11 cellular contexts compared by ENCODE assay signal in the genomic region with DNA sequence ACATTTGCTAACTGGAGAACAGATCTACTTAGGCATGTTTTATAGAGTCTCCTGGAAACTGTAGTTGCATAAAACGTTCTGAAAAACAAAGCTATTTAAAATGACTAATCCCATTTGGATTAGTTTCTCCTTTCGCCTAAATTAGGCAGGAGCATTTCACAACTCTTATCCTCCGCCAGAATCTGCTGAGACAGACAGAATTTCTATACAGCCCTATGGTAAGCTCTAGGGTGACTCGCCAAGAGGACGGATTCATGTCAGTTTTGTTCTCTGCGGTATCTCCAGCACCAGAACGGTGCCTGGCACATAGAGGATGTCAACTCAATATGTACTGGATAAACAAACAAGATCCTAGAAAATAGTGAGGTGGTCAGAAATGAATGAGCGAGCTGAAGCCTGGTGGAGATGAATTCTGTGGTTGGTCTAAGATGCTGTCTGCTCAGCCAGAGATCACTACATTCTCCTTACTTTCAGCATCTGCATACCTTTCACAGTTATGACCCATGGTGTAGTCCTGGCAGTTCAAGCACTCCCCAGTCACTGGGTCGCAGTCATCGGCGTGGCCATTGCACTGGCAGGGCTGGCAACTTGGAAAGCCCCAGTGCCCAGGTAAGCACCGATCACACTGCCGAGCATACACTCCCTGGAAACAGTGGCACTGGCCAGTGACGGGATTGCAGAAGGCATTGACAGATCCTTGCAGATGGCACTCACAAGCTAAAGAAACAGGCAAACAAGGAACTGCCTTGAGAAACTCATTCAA. TPM values are rescaled to one million over a fixed set of nuclear protein-coding genes. Genes with fewer than 3 reads are reported as not detected.
A peak's percentile ranks its signal among the peaks of the same experiment; 100 is the strongest.
DNase-seq lines count a peak whose midpoint lies in the region; ATAC-seq and TF ChIP-seq lines count a peak whose summit lies in the region.
"Had no signal": no experiment of that assay in that cellular context is flagged by ENCODE, and none has a peak within 500 bp of the region (broad histone marks: within the 10 kb centered on the region; RNA-seq: fewer than 3 reads in every experiment).

No MANE protein-coding gene starts in this region.

- H3K4me3 ChIP-seq in MG63: no peak overlapping the region
- H3K4me3 ChIP-seq in lower lobe of right lung: no peak overlapping the region
- H3K4me3 ChIP-seq in upper lobe of left lung: no peak overlapping the region

- H3K27ac ChIP-seq in caudate nucleus (ENCODE audit: low read depth, low read length) (peak overlapping the region; percentile 82), lower lobe of right lung (no peak overlapping the region), upper lobe of left lung (peak overlapping the region in 3 of 4 donors; percentile 9 to 64 (median 44))

- intact Hi-C loops in lower lobe of right lung (cut with DNase I): no loop called here

- no peaks in the 10 kb centered on the region for H3K27me3 ChIP-seq in MG63
- H3K27me3 ChIP-seq in lower lobe of right lung (ENCODE audit: low read depth): no peaks in the 10 kb centered on the region
- H3K27me3 ChIP-seq in upper lobe of left lung: no peaks in the 10 kb centered on the region

- no peak for TF ChIP-seq CTCF in lower lobe of right lung (IDR thresholded peaks at IDR 0.05)
- TF ChIP-seq CTCF in upper lobe of left lung (IDR thresholded peaks at IDR 0.05): no peak

- ATAC-seq in lower lobe of right lung (peak; percentile 67 to 73), upper lobe of left lung (ENCODE audit: low FRiP score in 2 of 2) (peak; percentile 40 to 85), HG02759 (IDR thresholded peaks at IDR 0.05; ENCODE audit: unreplicated experiment) (no peak), HG02938 (IDR thresholded peaks at IDR 0.05; ENCODE audit: unreplicated experiment) (no peak), HG03442 (IDR thresholded peaks at IDR 0.05; ENCODE audit: unreplicated experiment) (no peak), GM18498 (IDR thresholded peaks at IDR 0.05; ENCODE audit: unreplicated experiment) (no peak)

- no peak for TF ChIP-seq POLR2A in upper lobe of left lung (IDR thresholded peaks at IDR 0.05)

- TF ChIP-seq EP300 in upper lobe of left lung (IDR thresholded peaks at IDR 0.05): no peak

- H3K9me3 ChIP-seq in MG63 (no peaks in the 10 kb centered on the region), lower lobe of right lung (no peaks in the 10 kb centered on the region), upper lobe of left lung (no peaks in the 10 kb centered on the region)

- peaks cover 3% of the 10 kb centered on the region for H3K36me3 ChIP-seq in MG63
- peaks cover 79% of the 10 kb centered on the region for H3K36me3 ChIP-seq in lower lobe of right lung
- H3K36me3 ChIP-seq in upper lobe of left lung: peaks cover 0 to 33% (median 1%) of the 10 kb centered on the region in 4 donors

- peaks cover 12% of the 10 kb centered on the region for H3K4me1 ChIP-seq in lower lobe of right lung
- peaks cover 0 to 6% (median 4%) of the 10 kb centered on the region in 4 donors for H3K4me1 ChIP-seq in upper lobe of left lung

- DNase-seq in MG63 (peak; percentile 42), caudate nucleus (lab: John Stamatoyannopoulos, UW) (peak in 5 of 61 donors; percentile 21 to 30 (median 26)), lower lobe of right lung (no peak), upper lobe of left lung (peak in 1 of 2 donors; percentile 20)
- DNase-seq: activated naive CD4-positive, alpha-beta T cell; endodermal cell; stimulated activated naive CD4-positive, alpha-beta T cell treated with Interleukin-2 at 50 U/mL for 16 hours had no signal

- WGBS in upper lobe of left lung, 2 donors: 66 to 81% methylated on average over 12 to 14 of the region's 14 CpGs

RNA-seq across cellular contexts. Expression of a gene that starts 44.0 kb away (rescaled TPM):
- total RNA-seq in MG63 (2014; rRNA removed; shearing (Covaris generic); ENCODE audit: low replicate concordance): 18.9 and 22.7 TPM in 2 replicates
- total RNA-seq in lower lobe of right lung (104 TPM), upper lobe of left lung (100 to 1,000 TPM; 100 to 443 (median 135) TPM)

Comparison
In these comparisons a context has a peak if more than half of its experiments do, and no peak if none do; other contexts are left out.
1. ATAC-seq: peak in lower lobe of right lung (2 of 2) and upper lobe of left lung (2 of 2); none in HG02759 (single experiment), HG02938 (single experiment), HG03442 (single experiment) and GM18498 (single experiment).